Comparison of ENCODE assay signal across 21 cellular contexts in the genomic region with DNA sequence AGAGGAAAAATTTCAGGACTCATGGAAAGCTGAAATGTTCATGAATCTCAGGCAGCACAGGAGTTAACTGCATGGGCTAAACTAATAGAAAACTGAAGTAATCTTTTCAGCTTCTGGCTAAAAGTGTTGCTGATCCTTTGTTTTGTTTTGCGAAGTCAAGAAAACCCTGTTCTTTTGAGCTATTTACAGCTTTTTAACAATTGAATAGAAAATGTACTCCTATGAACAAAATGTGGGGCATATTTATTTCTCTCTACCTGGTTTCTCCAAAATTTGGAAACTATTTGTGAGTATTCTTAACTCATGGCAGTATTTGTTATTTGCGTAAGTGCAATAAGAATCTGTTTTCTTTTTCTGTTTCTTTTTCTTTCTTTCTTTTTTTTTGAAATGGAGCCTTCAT.
DNase-seq lines count a peak whose midpoint lies in the region; ATAC-seq, FAIRE-seq and TF ChIP-seq lines count a peak whose summit lies in the region.
"Had no signal": no experiment of that assay in that cellular context is flagged by ENCODE, and none has a peak within 500 bp of the region (broad histone marks: within the 10 kb centered on the region; RNA-seq: fewer than 3 reads in every experiment).

No MANE protein-coding gene starts in this region.

- POLR2A ChIA-PET in K562 (lab: Yijun Ruan, JAX) = interaction anchor here (0.6 kb wide), 1 partner anchor 404 kb away, joined by 3 read pairs; no protein-coding TSS in a partner anchor
- POLR2A ChIA-PET in activated CD4-positive, alpha-beta T cell treated with anti-CD3 and anti-CD28 coated beads, Interleukin-2, amount 10 ng/mL, durations not matched to agents 7 days and 5 days (lab: Charles Lee) = no interaction called here

- BruUV-seq in K562 (replicated peaks; lab: Mats Ljungman, UMichigan) = no TSS peak

- no peak overlapping the region for H3K4me3 Mint-ChIP-seq in GM23338
- no peak overlapping the region for H3K4me3 Mint-ChIP-seq in activated CD4-positive, alpha-beta T cell treated with anti-CD3 and anti-CD28 coated beads, Interleukin-2, amount 10 ng/mL, durations not matched to agents 7 days and 5 days
- H3K4me3 Mint-ChIP-seq: CD4-positive, alpha-beta T cell; HFFc6; T-helper 1 cell treated with Interleukin-12 subunit alpha and Interleukin-12 subunit beta and Interleukin-4 antibody, amounts not matched to agents 30 μg/mL and 1 μg/mL, for 36 hours had no signal

- peaks cover 74% of the 10 kb centered on the region for H3K36me3 Mint-ChIP-seq in GM23338 (ENCODE audit: low read depth)
- no peaks in the 10 kb centered on the region for H3K36me3 Mint-ChIP-seq in activated CD4-positive, alpha-beta T cell treated with anti-CD3 and anti-CD28 coated beads, Interleukin-2, amount 10 ng/mL, durations not matched to agents 7 days and 5 days (ENCODE audit: low read depth)

- no peaks in the 10 kb centered on the region for H3K79me1 ChIP-seq in mesenchymal stem cell (replicated peaks; ENCODE audit: low read length, poor library complexity, severe bottlenecking)

- DNase-seq in GM23338 (ENCODE audit: low spot score) = no peak
- peak; percentile 15 for DNase-seq in MV-4-11 (lab: John Stamatoyannopoulos, UW)
- no peak for DNase-seq in K562 (ENCODE audit: extremely low read depth in 1 of 4, low spot score in 3 of 4)
- peak; percentile 26 for DNase-seq in mesenchymal stem cell
- no peak for DNase-seq in HK-2 (ENCODE audit: unreplicated experiment)
- no peak for DNase-seq in substantia nigra (lab: John Stamatoyannopoulos, UW)
- no peak for DNase-seq in activated CD4-positive, alpha-beta T cell treated with anti-CD3 and anti-CD28 coated beads, Interleukin-2, amount 10 ng/mL, durations not matched to agents 7 days and 5 days
- DNase-seq: Calu3; CD4-positive, alpha-beta T cell; DND-41; GDM1; GM23248; HFFc6; Karpas-422; NCI-H146; NCI-H2081; NCI-H2227 treated with DMSO at 0.1 percent for 48 hours; SHP77 treated with DMSO at 0.1 percent for 48 hours had no signal

- peaks cover 19% of the 10 kb centered on the region; the same call in 1 of the 2 replicates for H3K9me2 ChIP-seq in GM23338 (ENCODE audit: insufficient read depth)

- H3K36me3 ChIP-seq in GM23338 (ENCODE audit: insufficient read depth) (peaks cover 49% of the 10 kb centered on the region), K562 (ENCODE audit: control insufficient read depth, insufficient read depth, low read length) (peaks cover 5% of the 10 kb centered on the region; the same call in 2 of the 3 replicates), mesenchymal stem cell (ENCODE audit: control insufficient read depth in 1 of 2, insufficient read depth in 2 of 2, low read depth in 1 of 2, low read length in 2 of 2) (no peaks in the 10 kb centered on the region)

- H3K27me3 ChIP-seq in GM23338 (ENCODE audit: insufficient read depth) (no peaks in the 10 kb centered on the region), K562 (ENCODE audit: control insufficient read depth in 2 of 2, insufficient read depth in 2 of 2, low read length in 2 of 2) (no peaks in the 10 kb centered on the region), mesenchymal stem cell (ENCODE audit: control insufficient read depth in 1 of 2, insufficient read depth in 1 of 2, low read length in 2 of 2) (no peaks in the 10 kb centered on the region)

- H3K27ac Mint-ChIP-seq in GM23338 = no peak overlapping the region
- no peak overlapping the region for H3K27ac Mint-ChIP-seq in activated CD4-positive, alpha-beta T cell treated with anti-CD3 and anti-CD28 coated beads, Interleukin-2, amount 10 ng/mL, durations not matched to agents 7 days and 5 days
- H3K27ac Mint-ChIP-seq: CD4-positive, alpha-beta T cell; HFFc6; T-helper 1 cell treated with Interleukin-12 subunit alpha and Interleukin-12 subunit beta and Interleukin-4 antibody, amounts not matched to agents 30 μg/mL and 1 μg/mL, for 36 hours had no signal

- intact Hi-C loops in K562 (cut with micrococcal nuclease) = no loop called here

- H2AK5ac ChIP-seq in mesenchymal stem cell (ENCODE audit: low read length, severe bottlenecking) = no peak overlapping the region

- H4K91ac ChIP-seq in mesenchymal stem cell (ENCODE audit: low read length) = no peak overlapping the region

- no peak for TF ChIP-seq RAD21 in K562 (CRISPR knock-in tag; conservative IDR thresholded peaks at IDR 0.05 in 1 of 2, IDR thresholded peaks at IDR 0.05 in 1 of 2)

- H4K20me1 ChIP-seq in GM23338 (replicated peaks; ENCODE audit: insufficient read depth) = no peaks in the 10 kb centered on the region
- H4K20me1 ChIP-seq in K562 (replicated peaks; ENCODE audit: control insufficient read depth, insufficient read depth, low read length) = no peaks in the 10 kb centered on the region

- H3K18ac ChIP-seq in mesenchymal stem cell (ENCODE audit: low read depth in 1 of 2, low read length in 2 of 2) = no peak overlapping the region

- ATAC-seq in GM23338 (no peak), K562 (no peak)
- ATAC-seq: GM12878 had no signal

- no peak overlapping the region for H2BK120ac ChIP-seq in mesenchymal stem cell (ENCODE audit: low read depth, low read length)

- peaks cover 81% of the 10 kb centered on the region for H3K9me3 Mint-ChIP-seq in GM23338
- H3K9me3 Mint-ChIP-seq in activated CD4-positive, alpha-beta T cell treated with anti-CD3 and anti-CD28 coated beads, Interleukin-2, amount 10 ng/mL, durations not matched to agents 7 days and 5 days = peaks cover 6% of the 10 kb centered on the region

- H3K4ac ChIP-seq in mesenchymal stem cell (ENCODE audit: low read depth in 1 of 2, low read length in 2 of 2) = no peak overlapping the region

- no peak for FAIRE-seq in K562 (lab: Jason Lieb, UNC)
- FAIRE-seq: GM12878, GM18507 had no signal

- H3K4me2 ChIP-seq in GM23338 (no peak overlapping the region), K562 (ENCODE audit: insufficient read depth, low read length) (no peak overlapping the region), mesenchymal stem cell (ENCODE audit: low read length, poor library complexity, severe bottlenecking) (no peak overlapping the region)

- TF ChIP-seq POLR2A in K562 (conservative IDR thresholded peaks at IDR 0.05) = no peak

- no peaks in the 10 kb centered on the region for H3K27me3 Mint-ChIP-seq in GM23338 (ENCODE audit: insufficient read depth, low read depth, poor library complexity)
- no peaks in the 10 kb centered on the region for H3K27me3 Mint-ChIP-seq in activated CD4-positive, alpha-beta T cell treated with anti-CD3 and anti-CD28 coated beads, Interleukin-2, amount 10 ng/mL, durations not matched to agents 7 days and 5 days

- in situ Hi-C loops in K562 (cut with MboI) = no loop called here

- H2AFZ ChIP-seq in GM23338 (no peak overlapping the region), K562 (ENCODE audit: low read depth, low read length) (no peak overlapping the region), mesenchymal stem cell (ENCODE audit: low read depth, low read length) (no peak overlapping the region)
- H2AFZ ChIP-seq: GM23248 had no signal

- TF ChIP-seq CTCF in GM23338 (conservative IDR thresholded peaks at IDR 0.05; ENCODE audit: low read depth in 2 of 2) (no peak), K562 (IDR thresholded peaks at IDR 0.05 in 2 of 3, conservative IDR thresholded peaks at IDR 0.05 in 1 of 3; ENCODE audit: insufficient read depth in 2 of 3, low read depth in 1 of 3, low read length in 3 of 3) (no peak)

- H3K4me3 ChIP-seq in GM23338 (no peak overlapping the region), K562 (no peak overlapping the region), mesenchymal stem cell (ENCODE audit: insufficient read depth in 1 of 2, low read depth in 1 of 2, low read length in 2 of 2) (no peak overlapping the region)
- H3K4me3 ChIP-seq: GM12878, GM23248 had no signal

- H3K79me2 ChIP-seq in GM23338 (replicated peaks; ENCODE audit: insufficient read depth) (no peaks in the 10 kb centered on the region), K562 (ENCODE audit: control insufficient read depth, insufficient read depth, low read length) (no peaks in the 10 kb centered on the region)

- H2BK5ac ChIP-seq in mesenchymal stem cell (ENCODE audit: low read depth, low read length, poor library complexity, severe bottlenecking) = no peak overlapping the region

- H3K9ac ChIP-seq in K562 (ENCODE audit: insufficient read depth in 1 of 2, low read depth in 2 of 2, low read length in 2 of 2) = no peak overlapping the region
- H3K9ac ChIP-seq in mesenchymal stem cell (ENCODE audit: low read length) = no peak overlapping the region
- H3K9ac ChIP-seq: GM23248 had no signal

- no peaks in the 10 kb centered on the region for H3K9me1 ChIP-seq in K562 (ENCODE audit: control insufficient read depth, insufficient read depth, low read length)

- H3K4me1 Mint-ChIP-seq in GM23338 = no peaks in the 10 kb centered on the region
- no peaks in the 10 kb centered on the region for H3K4me1 Mint-ChIP-seq in activated CD4-positive, alpha-beta T cell treated with anti-CD3 and anti-CD28 coated beads, Interleukin-2, amount 10 ng/mL, durations not matched to agents 7 days and 5 days

- peaks cover 13% of the 10 kb centered on the region; the same call in 1 of the 2 replicates for H3K9me3 ChIP-seq in K562 (replicated peaks; ENCODE audit: control insufficient read depth, insufficient read depth, low read depth, low read length)
- H3K9me3 ChIP-seq in mesenchymal stem cell (ENCODE audit: control insufficient read depth, low read length) = peaks cover 46% of the 10 kb centered on the region

- WGBS in K562 (ENCODE audit: insufficient coverage, low coverage, missing lambda C conversion rate) = 84% methylated on average over 2 of the region's 2 CpGs
- no CpG with 5 or more reads among the region's 2 CpGs for WGBS in mesenchymal stem cell

- H4K8ac ChIP-seq in mesenchymal stem cell (ENCODE audit: low read length) = no peak overlapping the region

- H3K4me1 ChIP-seq in GM23338 (ENCODE audit: insufficient read depth) = no peaks in the 10 kb centered on the region
- H3K4me1 ChIP-seq in K562 (replicated peaks in 1 of 2; ENCODE audit: control insufficient read depth in 2 of 2, insufficient read depth in 2 of 2, low read length in 2 of 2) = no peaks in the 10 kb centered on the region
- no peaks in the 10 kb centered on the region for H3K4me1 ChIP-seq in mesenchymal stem cell (ENCODE audit: control insufficient read depth, insufficient read depth, low read depth, low read length)

- CTCF ChIA-PET in K562 (lab: Yijun Ruan, JAX; ENCODE audit: low intra/inter-chr PET ratio) = no interaction called here
- CTCF ChIA-PET in activated CD4-positive, alpha-beta T cell treated with anti-CD3 and anti-CD28 coated beads, Interleukin-2, amount 10 ng/mL, durations not matched to agents 7 days and 5 days (lab: Charles Lee) = no interaction called here

- no peak overlapping the region for H3K27ac ChIP-seq in GM23338 (ENCODE audit: low read depth)
- no peak overlapping the region for H3K27ac ChIP-seq in K562 (ENCODE audit: extremely low read depth, low read depth, low read length)
- H3K27ac ChIP-seq in mesenchymal stem cell (ENCODE audit: low read length, poor library complexity, severe bottlenecking) = no peak overlapping the region
- no peak overlapping the region for H3K27ac ChIP-seq in substantia nigra (ENCODE audit: low read depth, low read length, poor library complexity, severe bottlenecking)
- H3K27ac ChIP-seq: GM23248 had no signal

- H3F3A ChIP-seq in GM23338 (replicated peaks; ENCODE audit: low read depth) = no peaks in the 10 kb centered on the region

- H2BK12ac ChIP-seq in mesenchymal stem cell (ENCODE audit: low read length in 2 of 2) = no peak overlapping the region

- no peak for TF ChIP-seq EP300 in K562 (IDR thresholded peaks at IDR 0.05; ENCODE audit: low read length)

- H3K14ac ChIP-seq in mesenchymal stem cell (ENCODE audit: low read length in 2 of 2) = no peak overlapping the region

- no peak overlapping the region for H2BK15ac ChIP-seq in mesenchymal stem cell (ENCODE audit: low read depth, poor library complexity, severe bottlenecking)

- H3K23ac ChIP-seq in mesenchymal stem cell (ENCODE audit: low read length in 2 of 2) = no peak overlapping the region

Comparison
In these comparisons a context has a peak if more than half of its experiments do, and no peak if none do; other contexts are left out.
1. DNase-seq: peak in MV-4-11 (single experiment) and mesenchymal stem cell (single experiment); none in GM23338 (single experiment), K562 (0 of 4), HK-2 (single experiment), substantia nigra (0 of 49) and activated CD4-positive, alpha-beta T cell treated with anti-CD3 and anti-CD28 coated beads, Interleukin-2, amount 10 ng/mL, durations not matched to agents 7 days and 5 days (single experiment).